ENCODE assay signal across 8 cellular contexts in the genomic region with DNA sequence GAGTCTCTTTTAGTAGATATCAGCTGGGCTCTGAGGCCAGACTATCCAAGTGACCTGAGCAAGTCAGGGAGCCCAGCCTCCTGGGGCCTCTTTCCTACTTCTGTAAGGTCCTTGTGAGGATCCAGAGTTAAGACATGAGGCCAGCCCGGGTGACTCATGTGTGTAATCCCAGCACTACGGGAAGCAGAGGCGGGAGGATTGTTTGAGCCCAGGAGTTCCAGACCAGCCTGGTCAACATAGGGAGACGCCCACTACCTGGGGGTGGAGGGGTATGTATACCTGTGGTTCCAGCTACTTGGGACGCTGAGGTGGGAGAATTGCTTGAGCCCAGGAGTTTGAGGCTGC. TPM values are rescaled to one million over a fixed set of nuclear protein-coding genes. Genes with fewer than 3 reads are reported as not detected.
DNase-seq lines count a peak whose midpoint lies in the region; ATAC-seq, FAIRE-seq and TF ChIP-seq lines count a peak whose summit lies in the region.

No MANE protein-coding gene starts in this region.

- intact Hi-C loops in aorta (cut with DNase I), result loop anchor here (1.0 to 5.0 kb wide), 2 partner anchors 90 to 92 kb away; no protein-coding TSS in a partner anchor

- DNase-seq in activated naive CD8-positive, alpha-beta T cell treated with anti-CD3 and anti-CD28 coated beads for 36 hours, result no peak
- DNase-seq in bronchial epithelial cell (ENCODE audit: low read depth), result peak; percentile 88
- DNase-seq in memory B cell (ENCODE audit: low spot score in 2 of 2), result no peak
- DNase-seq in aorta, result no peak
- DNase-seq in putamen (ENCODE audit: low spot score), result no peak

- no peak for ATAC-seq in memory B cell (ENCODE audit: low read depth)
- ATAC-seq in aorta (ENCODE audit: low FRiP score), result peak; percentile 72
- ATAC-seq in GM18867 (IDR thresholded peaks at IDR 0.05; ENCODE audit: unreplicated experiment), result no peak
- ATAC-seq in HG03457 (IDR thresholded peaks at IDR 0.05; ENCODE audit: unreplicated experiment), result no peak

- peaks cover 3% of the 10 kb centered on the region for H3K36me3 Mint-ChIP-seq in activated naive CD8-positive, alpha-beta T cell
- H3K36me3 Mint-ChIP-seq in activated naive CD8-positive, alpha-beta T cell treated with anti-CD3 and anti-CD28 coated beads for 36 hours, result no peaks in the 10 kb centered on the region
- H3K36me3 Mint-ChIP-seq in memory B cell, result no peaks in the 10 kb centered on the region

- peaks cover 14% of the 10 kb centered on the region for H3K4me1 Mint-ChIP-seq in activated naive CD8-positive, alpha-beta T cell (ENCODE audit: low read depth)
- H3K4me1 Mint-ChIP-seq in activated naive CD8-positive, alpha-beta T cell treated with anti-CD3 and anti-CD28 coated beads for 36 hours, result peaks cover 11% of the 10 kb centered on the region
- peaks cover 2% of the 10 kb centered on the region for H3K4me1 Mint-ChIP-seq in memory B cell

- no peaks in the 10 kb centered on the region for H3K27me3 ChIP-seq in bronchial epithelial cell (ENCODE audit: control insufficient read depth, insufficient read depth, low read length)
- H3K27me3 ChIP-seq in aorta (ENCODE audit: control insufficient read depth in 1 of 2, insufficient read depth in 2 of 2, low read length in 1 of 2), result no peaks in the 10 kb centered on the region

- H3K36me3 ChIP-seq in bronchial epithelial cell (ENCODE audit: control insufficient read depth, insufficient read depth, low read length) (peaks cover 7% of the 10 kb centered on the region), aorta (ENCODE audit: control insufficient read depth in 1 of 2, insufficient read depth in 2 of 2, low read length in 1 of 2) (no peaks in the 10 kb centered on the region)

- no peaks in the 10 kb centered on the region for H3K9me3 Mint-ChIP-seq in activated naive CD8-positive, alpha-beta T cell (ENCODE audit: low read depth)
- H3K9me3 Mint-ChIP-seq in activated naive CD8-positive, alpha-beta T cell treated with anti-CD3 and anti-CD28 coated beads for 36 hours, result no peaks in the 10 kb centered on the region
- H3K9me3 Mint-ChIP-seq in memory B cell, result peaks cover under 1% of the 10 kb centered on the region

- 54 to 60% methylated on average over 5 of the region's 5 CpGs for WGBS in aorta, 2 donors

- FAIRE-seq in bronchial epithelial cell (lab: Jason Lieb, UNC), result no peak

- H3K27ac ChIP-seq in aorta (ENCODE audit: low read depth in 1 of 2, low read length in 2 of 2), result no peak overlapping the region

- H3K4me3 ChIP-seq in bronchial epithelial cell (ENCODE audit: low read depth, low read length) (no peak overlapping the region), aorta (ENCODE audit: low read length in 2 of 2) (no peak overlapping the region)

- H3K4me1 ChIP-seq in aorta (ENCODE audit: control insufficient read depth in 1 of 2, insufficient read depth in 2 of 2, low read length in 2 of 2), result no peaks in the 10 kb centered on the region

- TF ChIP-seq CTCF in bronchial epithelial cell (IDR thresholded peaks at IDR 0.05; ENCODE audit: insufficient read depth, low read length, severe bottlenecking), result no peak

- no peak overlapping the region for H3K27ac Mint-ChIP-seq in activated naive CD8-positive, alpha-beta T cell
- H3K27ac Mint-ChIP-seq in activated naive CD8-positive, alpha-beta T cell treated with anti-CD3 and anti-CD28 coated beads for 36 hours, result no peak overlapping the region
- H3K27ac Mint-ChIP-seq in memory B cell, result no peak overlapping the region

- no peaks in the 10 kb centered on the region for H3K9me3 ChIP-seq in aorta (ENCODE audit: control insufficient read depth, low read length)

- peaks cover 6% of the 10 kb centered on the region for H3K27me3 Mint-ChIP-seq in activated naive CD8-positive, alpha-beta T cell
- peaks cover 28% of the 10 kb centered on the region for H3K27me3 Mint-ChIP-seq in activated naive CD8-positive, alpha-beta T cell treated with anti-CD3 and anti-CD28 coated beads for 36 hours
- H3K27me3 Mint-ChIP-seq in memory B cell, result peaks cover 2% of the 10 kb centered on the region

- H3K4me3 Mint-ChIP-seq in activated naive CD8-positive, alpha-beta T cell, result peak overlapping the region; percentile 81
- no peak overlapping the region for H3K4me3 Mint-ChIP-seq in activated naive CD8-positive, alpha-beta T cell treated with anti-CD3 and anti-CD28 coated beads for 36 hours
- H3K4me3 Mint-ChIP-seq in memory B cell, result peak overlapping the region; percentile 79

RNA-seq across cellular contexts. Expression of a gene that starts 36.9 kb away (rescaled TPM):
- total RNA-seq in activated naive CD8-positive, alpha-beta T cell treated with anti-CD3 and anti-CD28 coated beads for 36 hours, result 10 to 100 TPM; 73.8 to 74.5 TPM
- 1.3 and 1.6 TPM in 2 replicates for total RNA-seq in bronchial epithelial cell
- 1 to 10 TPM; 3.4 to 9.2 TPM for total RNA-seq in aorta
- polyA plus RNA-seq in aorta, result 1 to 10 TPM; 3.0 to 4.1 TPM

RNA-seq across cellular contexts. Expression of a gene that starts 43.2 kb away (rescaled TPM):
- 10 to 100 TPM; 57.9 to 66.7 TPM for total RNA-seq in activated naive CD8-positive, alpha-beta T cell treated with anti-CD3 and anti-CD28 coated beads for 36 hours
- total RNA-seq in bronchial epithelial cell (136 and 165 TPM in 2 replicates), aorta (100 to 1,000 TPM; 109 to 137 TPM)
- 10 to 100 TPM; 75.5 to 96.3 TPM for polyA plus RNA-seq in aorta

RNA-seq across cellular contexts. Expression of a gene that starts 54.9 kb away (rescaled TPM):
- not detected for total RNA-seq in activated naive CD8-positive, alpha-beta T cell treated with anti-CD3 and anti-CD28 coated beads for 36 hours
- total RNA-seq in bronchial epithelial cell (not detected in 2 replicates), aorta (not detected)
- not detected for polyA plus RNA-seq in aorta

Comparison
In these comparisons a context has a peak if more than half of its experiments do, and no peak if none do; other contexts are left out.
1. RNA of a gene that starts 36.9 kb away (total RNA-seq): 73.8 to 74.5 TPM in activated naive CD8-positive, alpha-beta T cell treated with anti-CD3 and anti-CD28 coated beads for 36 hours; 3.4 to 9.2 TPM in aorta and 1.3 to 1.6 TPM in bronchial epithelial cell; every median in the first group is over 4 times any median in the second.